14 cellular contexts compared by ENCODE assay signal in the genomic region with DNA sequence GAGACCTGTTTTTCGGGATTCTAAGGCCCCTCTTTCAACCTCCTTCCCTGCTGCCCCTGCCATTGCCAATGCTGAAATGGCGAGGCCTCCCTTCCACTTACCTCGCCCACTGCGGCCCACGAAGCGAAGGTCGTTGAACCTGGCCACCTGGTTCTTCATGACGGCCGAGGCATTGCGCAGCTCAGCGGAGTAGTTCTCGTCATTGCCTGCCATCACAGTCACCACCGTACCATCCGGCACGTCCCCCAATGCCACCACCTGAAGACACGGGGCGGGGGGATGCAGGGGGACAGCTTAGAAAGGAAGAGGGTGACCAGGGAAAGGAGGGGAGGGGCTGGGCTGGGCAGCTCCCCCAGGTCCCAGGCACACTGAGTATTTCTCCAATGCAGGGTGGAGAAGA. TPM values are rescaled to one million over a fixed set of nuclear protein-coding genes. Genes with fewer than 3 reads are reported as not detected.
DNase-seq lines count a peak whose midpoint lies in the region; ATAC-seq, FAIRE-seq and TF ChIP-seq lines count a peak whose summit lies in the region.
"Had no signal": no experiment of that assay in that cellular context is flagged by ENCODE, and none has a peak within 500 bp of the region (broad histone marks: within the 10 kb centered on the region; RNA-seq: fewer than 3 reads in every experiment).

No MANE protein-coding gene starts in this region.

- peaks cover 72% of the 10 kb centered on the region for H3K4me1 ChIP-seq in CD8-positive, alpha-beta memory T cell (ENCODE audit: insufficient read depth, low read length)
- H3K4me1 ChIP-seq: Caco-2 had no signal

- in situ Hi-C loops in GM13976 (cut with MboI; ENCODE audit: low sequenced_read_pairs, unreplicated experiment): no loop called here

- peak overlapping the region; percentile 84 to 99 (median 97) for H3K4me3 Mint-ChIP-seq in CD8-positive, alpha-beta memory T cell
- peak overlapping the region; percentile 97 for H3K4me3 Mint-ChIP-seq in natural killer cell
- H3K4me3 Mint-ChIP-seq: nephron progenitor cell had no signal

- DNase-seq in CD8-positive, alpha-beta memory T cell: peak in 2 of 5 donors; percentile 58 to 66
- DNase-seq in HTR-8/SVneo (ENCODE audit: insufficient read length, low spot score) (no peak), natural killer cell (no peak), GM13976 (ENCODE audit: low spot score) (no peak), NAMALWA (ENCODE audit: low spot score) (no peak)
- no peak for DNase-seq in activated naive CD4-positive, alpha-beta T cell treated with anti-CD3 and anti-CD28 coated beads, Interleukin-2, amount 50 U/mL, for 72 hours (ENCODE audit: low spot score in 2 of 2)
- no peak for DNase-seq in effector CD8-positive, alpha-beta T cell (lab: John Stamatoyannopoulos, UW)
- DNase-seq: Caco-2, head of caudate nucleus, NCI-H226, nephron progenitor cell, RPMI8226 had no signal

- peaks cover 36% of the 10 kb centered on the region for H3K36me3 ChIP-seq in CD8-positive, alpha-beta memory T cell (ENCODE audit: insufficient read depth, low read length)

- H3K27me3 ChIP-seq in CD8-positive, alpha-beta memory T cell (ENCODE audit: insufficient read depth, low read length, poor library complexity, severe bottlenecking): no peaks in the 10 kb centered on the region

- peak overlapping the region; percentile 89 for H3K27ac ChIP-seq in CD8-positive, alpha-beta memory T cell (ENCODE audit: low read depth, low read length)
- H3K27ac ChIP-seq: epithelial cell of prostate had no signal

- CTCF ChIA-PET in CD8-positive, alpha-beta memory T cell (lab: Charles Lee): interaction anchor here (0.8 to 18.1 kb wide), 14 partner anchors 8 to 279 kb away, joined by 3 to 234 read pairs (median 5); no protein-coding TSS in a partner anchor

- intact Hi-C loops in natural killer cell (cut with micrococcal nuclease): no loop called here

- peaks cover 0 to 2% (median 0%) of the 10 kb centered on the region in 5 donors for H3K9me3 Mint-ChIP-seq in CD8-positive, alpha-beta memory T cell
- H3K9me3 Mint-ChIP-seq in activated naive CD4-positive, alpha-beta T cell treated with anti-CD3 and anti-CD28 coated beads, Interleukin-2, amount 50 U/mL, for 72 hours: no peaks in the 10 kb centered on the region
- no peaks in the 10 kb centered on the region for H3K9me3 Mint-ChIP-seq in natural killer cell
- H3K9me3 Mint-ChIP-seq: nephron progenitor cell had no signal

- TF ChIP-seq CTCF in natural killer cell (IDR thresholded peaks at IDR 0.05) (no peak), GM13976 (IDR thresholded peaks at IDR 0.05; ENCODE audit: borderline replicate concordance, control extremely low read depth, extremely low read depth, insufficient read depth, missing control alignments) (no peak)

- peak overlapping the region; percentile 85 to 100 (median 100) for H3K27ac Mint-ChIP-seq in CD8-positive, alpha-beta memory T cell
- peak overlapping the region; percentile 86 to 96 for H3K27ac Mint-ChIP-seq in activated naive CD4-positive, alpha-beta T cell treated with anti-CD3 and anti-CD28 coated beads, Interleukin-2, amount 50 U/mL, for 72 hours
- peak overlapping the region; percentile 99 for H3K27ac Mint-ChIP-seq in natural killer cell
- H3K27ac Mint-ChIP-seq: nephron progenitor cell had no signal

- H3K27me3 Mint-ChIP-seq in CD8-positive, alpha-beta memory T cell: peaks cover 0 to 14% of the 10 kb centered on the region in 2 donors
- no peaks in the 10 kb centered on the region for H3K27me3 Mint-ChIP-seq in natural killer cell (ENCODE audit: low read depth in 2 of 2)

- POLR2A ChIA-PET in CD8-positive, alpha-beta memory T cell (lab: Charles Lee): interaction anchor here (0.9 to 10.6 kb wide), 6 partner anchors 9 to 174 kb away, joined by 3 to 282 read pairs (median 10); no protein-coding TSS in a partner anchor

- no peaks in the 10 kb centered on the region for H3K9me3 ChIP-seq in CD8-positive, alpha-beta memory T cell (ENCODE audit: low read length)
- H3K9me3 ChIP-seq: Caco-2 had no signal

- no peak for ATAC-seq in activated naive CD4-positive, alpha-beta T cell treated with anti-CD3 and anti-CD28 coated beads, Interleukin-2, amount 50 U/mL, for 72 hours
- ATAC-seq in natural killer cell: no peak

- H3K36me3 Mint-ChIP-seq in CD8-positive, alpha-beta memory T cell: peaks cover 22 to 66% (median 38%) of the 10 kb centered on the region in 3 donors
- H3K36me3 Mint-ChIP-seq in activated naive CD4-positive, alpha-beta T cell treated with anti-CD3 and anti-CD28 coated beads, Interleukin-2, amount 50 U/mL, for 72 hours: peaks cover 53 to 57% of the 10 kb centered on the region in 2 donors
- H3K36me3 Mint-ChIP-seq in natural killer cell: peaks cover 7% of the 10 kb centered on the region

- peak overlapping the region; percentile 77 for H3K4me3 ChIP-seq in CD8-positive, alpha-beta memory T cell (ENCODE audit: low read length)

- peaks cover 42 to 69% (median 58%) of the 10 kb centered on the region in 3 donors for H3K4me1 Mint-ChIP-seq in CD8-positive, alpha-beta memory T cell
- H3K4me1 Mint-ChIP-seq in natural killer cell: peaks cover 57 to 67% of the 10 kb centered on the region in 2 donors

- peak; percentile 59 for FAIRE-seq in HTR-8/SVneo (lab: Jason Lieb, UNC)
- FAIRE-seq: TTC549 had no signal

RNA-seq across cellular contexts. Expression of a gene that starts 2.6 kb away (rescaled TPM):
- 100 to 1,000 TPM; 218 to 241 TPM for total RNA-seq in CD8-positive, alpha-beta memory T cell
- 107 TPM for polyA plus RNA-seq in CD8-positive, alpha-beta memory T cell
- 100 to 1,000 TPM; 119 to 136 TPM for total RNA-seq in activated naive CD4-positive, alpha-beta T cell treated with anti-CD3 and anti-CD28 coated beads, Interleukin-2, amount 50 U/mL, for 72 hours
- 100 to 1,000 TPM; 537 to 630 (median 601) TPM for total RNA-seq in natural killer cell
